In the genomic region with DNA sequence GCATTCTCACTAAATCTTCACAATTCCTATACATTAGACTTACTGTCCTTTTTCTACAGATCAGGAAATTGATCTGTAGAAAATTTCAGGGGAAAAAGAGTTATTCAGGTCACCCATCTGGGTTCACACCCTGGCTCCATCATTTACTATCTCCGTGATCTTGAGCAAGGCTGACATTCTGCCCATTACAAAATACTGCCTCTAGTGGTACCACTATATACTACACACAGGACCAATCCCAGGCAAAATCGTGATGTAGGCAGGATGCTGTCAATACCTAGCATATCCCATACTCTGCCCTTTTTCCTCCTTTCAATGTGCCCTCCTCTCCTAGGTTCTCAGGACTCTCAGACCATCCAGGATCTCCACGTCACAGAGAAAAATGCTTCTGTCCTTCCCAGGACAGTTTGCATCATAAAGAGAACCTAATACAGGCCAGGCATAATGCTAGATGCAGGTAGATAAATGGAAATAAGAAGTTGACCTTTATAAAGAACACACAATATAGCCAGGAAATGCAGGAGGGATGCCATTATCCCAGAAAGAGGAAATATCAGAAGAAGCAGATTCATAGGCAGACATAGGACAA, we compare ENCODE assay signal across 8 cellular contexts.
DNase-seq lines count a peak whose midpoint lies in the region; ATAC-seq and TF ChIP-seq lines count a peak whose summit lies in the region.

No MANE protein-coding gene starts in this region.

- POLR2A ChIA-PET in activated CD8-positive, alpha-beta T cell treated with anti-CD3 and anti-CD28 coated beads, Interleukin-2, amount 10 ng/mL, durations not matched to agents 7 days and 5 days (lab: Charles Lee): no interaction called here

- no peak overlapping the region for H2AFZ ChIP-seq in mesenchymal stem cell (ENCODE audit: low read depth, low read length)

- H3K9me3 Mint-ChIP-seq in activated CD8-positive, alpha-beta T cell treated with anti-CD3 and anti-CD28 coated beads, Interleukin-2, amount 10 ng/mL, durations not matched to agents 7 days and 5 days (ENCODE audit: insufficient read depth): no peaks in the 10 kb centered on the region

- H3K18ac ChIP-seq in mesenchymal stem cell (ENCODE audit: low read depth in 1 of 2, low read length in 2 of 2): no peak overlapping the region

- H3K4ac ChIP-seq in mesenchymal stem cell (ENCODE audit: low read depth in 1 of 2, low read length in 2 of 2): no peak overlapping the region

- no peak overlapping the region for H3K23ac ChIP-seq in mesenchymal stem cell (ENCODE audit: low read length in 2 of 2)

- H2BK5ac ChIP-seq in mesenchymal stem cell (ENCODE audit: low read depth, low read length, poor library complexity, severe bottlenecking): no peak overlapping the region

- DNase-seq in DMS 273 (lab: John Stamatoyannopoulos, UW; ENCODE audit: unreplicated experiment) (peak; percentile 57), DMS 273 treated with DMSO at 0.1 percent for 48 hours (lab: John Stamatoyannopoulos, UW) (no peak), mesenchymal stem cell (peak; percentile 15), ovary (no peak), ureter (ENCODE audit: low spot score) (no peak)
- DNase-seq in activated CD8-positive, alpha-beta T cell treated with anti-CD3 and anti-CD28 coated beads, Interleukin-2, amount 10 ng/mL, durations not matched to agents 7 days and 5 days: no peak

- no peaks in the 10 kb centered on the region for H3K4me1 ChIP-seq in mesenchymal stem cell (ENCODE audit: control insufficient read depth, insufficient read depth, low read depth, low read length)
- no peaks in the 10 kb centered on the region for H3K4me1 ChIP-seq in ovary (ENCODE audit: insufficient read depth)

- H3K9me3 ChIP-seq in mesenchymal stem cell (ENCODE audit: control insufficient read depth, low read length) (peaks cover 10% of the 10 kb centered on the region), ovary (no peaks in the 10 kb centered on the region)

- H4K8ac ChIP-seq in mesenchymal stem cell (ENCODE audit: low read length): no peak overlapping the region

- CTCF ChIA-PET in activated CD8-positive, alpha-beta T cell treated with anti-CD3 and anti-CD28 coated beads, Interleukin-2, amount 10 ng/mL, durations not matched to agents 7 days and 5 days (lab: Charles Lee): interaction anchor here (1.2 kb wide), 1 partner anchor 13 kb away, joined by 3 read pairs; no protein-coding TSS in a partner anchor

- H2BK15ac ChIP-seq in mesenchymal stem cell (ENCODE audit: low read depth, poor library complexity, severe bottlenecking): no peak overlapping the region

- intact Hi-C loops in ovary (cut with DNase I): no loop called here

- ATAC-seq in GM21360 (IDR thresholded peaks at IDR 0.05; ENCODE audit: unreplicated experiment) (peak; percentile 97), HG03558 (IDR thresholded peaks at IDR 0.05; ENCODE audit: extremely low read depth, unreplicated experiment) (peak; percentile 92)
- ATAC-seq in activated CD8-positive, alpha-beta T cell treated with anti-CD3 and anti-CD28 coated beads, Interleukin-2, amount 10 ng/mL, durations not matched to agents 7 days and 5 days: peak; percentile 47

- H3K14ac ChIP-seq in mesenchymal stem cell (ENCODE audit: low read length in 2 of 2): no peak overlapping the region

- H3K27me3 ChIP-seq in mesenchymal stem cell (ENCODE audit: control insufficient read depth in 1 of 2, insufficient read depth in 1 of 2, low read length in 2 of 2) (no peaks in the 10 kb centered on the region), ovary (no peaks in the 10 kb centered on the region)

- H3K4me1 Mint-ChIP-seq in activated CD8-positive, alpha-beta T cell treated with anti-CD3 and anti-CD28 coated beads, Interleukin-2, amount 10 ng/mL, durations not matched to agents 7 days and 5 days (ENCODE audit: low read depth): no peaks in the 10 kb centered on the region

- no peak overlapping the region for H3K27ac Mint-ChIP-seq in activated CD8-positive, alpha-beta T cell treated with anti-CD3 and anti-CD28 coated beads, Interleukin-2, amount 10 ng/mL, durations not matched to agents 7 days and 5 days

- no peak overlapping the region for H3K4me3 Mint-ChIP-seq in activated CD8-positive, alpha-beta T cell treated with anti-CD3 and anti-CD28 coated beads, Interleukin-2, amount 10 ng/mL, durations not matched to agents 7 days and 5 days

- no peak for TF ChIP-seq CTCF in ovary (IDR thresholded peaks at IDR 0.05)

- no peak overlapping the region for H3K4me3 ChIP-seq in mesenchymal stem cell (ENCODE audit: insufficient read depth in 1 of 2, low read depth in 1 of 2, low read length in 2 of 2)
- no peak overlapping the region for H3K4me3 ChIP-seq in ovary

- no peaks in the 10 kb centered on the region for H3K36me3 Mint-ChIP-seq in activated CD8-positive, alpha-beta T cell treated with anti-CD3 and anti-CD28 coated beads, Interleukin-2, amount 10 ng/mL, durations not matched to agents 7 days and 5 days (ENCODE audit: low read depth)

- H3K9ac ChIP-seq in mesenchymal stem cell (ENCODE audit: low read length): no peak overlapping the region

- no peak for TF ChIP-seq POLR2A in ovary (IDR thresholded peaks at IDR 0.05)

- no peak overlapping the region for H3K4me2 ChIP-seq in mesenchymal stem cell (ENCODE audit: low read length, poor library complexity, severe bottlenecking)

- no peak overlapping the region for H2BK12ac ChIP-seq in mesenchymal stem cell (ENCODE audit: low read length in 2 of 2)

- no peak overlapping the region for H2BK120ac ChIP-seq in mesenchymal stem cell (ENCODE audit: low read depth, low read length)

- no peak overlapping the region for H2AK5ac ChIP-seq in mesenchymal stem cell (ENCODE audit: low read length, severe bottlenecking)

- H3K27ac ChIP-seq in mesenchymal stem cell (ENCODE audit: low read length, poor library complexity, severe bottlenecking) (no peak overlapping the region), ovary (no peak overlapping the region)

- no peaks in the 10 kb centered on the region for H3K27me3 Mint-ChIP-seq in activated CD8-positive, alpha-beta T cell treated with anti-CD3 and anti-CD28 coated beads, Interleukin-2, amount 10 ng/mL, durations not matched to agents 7 days and 5 days (ENCODE audit: low read depth)

- WGBS in mesenchymal stem cell: 4% methylated on average over 3 of the region's 3 CpGs
- 56 to 58% (median 57%) methylated on average over 3 of the region's 3 CpGs for whole genome bisulfite sequencing in ovary, 3 donors

- TF ChIP-seq EP300 in ovary (IDR thresholded peaks at IDR 0.05): no peak

- H3K79me1 ChIP-seq in mesenchymal stem cell (replicated peaks; ENCODE audit: low read length, poor library complexity, severe bottlenecking): no peaks in the 10 kb centered on the region

- no peak overlapping the region for H4K91ac ChIP-seq in mesenchymal stem cell (ENCODE audit: low read length)

- H3K36me3 ChIP-seq in mesenchymal stem cell (ENCODE audit: control insufficient read depth in 1 of 2, insufficient read depth in 2 of 2, low read depth in 1 of 2, low read length in 2 of 2) (no peaks in the 10 kb centered on the region), ovary (no peaks in the 10 kb centered on the region)

Comparison
In these comparisons a context has a peak if more than half of its experiments do, and no peak if none do; other contexts are left out.
1. DNase-seq: peak in DMS 273 (single experiment) and mesenchymal stem cell (single experiment); none in DMS 273 treated with DMSO at 0.1 percent for 48 hours (single experiment), activated CD8-positive, alpha-beta T cell treated with anti-CD3 and anti-CD28 coated beads, Interleukin-2, amount 10 ng/mL, durations not matched to agents 7 days and 5 days (single experiment), ovary (0 of 5) and ureter (single experiment).
2. ATAC-seq: peak in every context shown above with its lines; median percentile 97 in GM21360; 92 in HG03558; 47 in activated CD8-positive, alpha-beta T cell treated with anti-CD3 and anti-CD28 coated beads, Interleukin-2, amount 10 ng/mL, durations not matched to agents 7 days and 5 days.